Comparison of ENCODE assay signal across 9 cellular contexts in the genomic region with DNA sequence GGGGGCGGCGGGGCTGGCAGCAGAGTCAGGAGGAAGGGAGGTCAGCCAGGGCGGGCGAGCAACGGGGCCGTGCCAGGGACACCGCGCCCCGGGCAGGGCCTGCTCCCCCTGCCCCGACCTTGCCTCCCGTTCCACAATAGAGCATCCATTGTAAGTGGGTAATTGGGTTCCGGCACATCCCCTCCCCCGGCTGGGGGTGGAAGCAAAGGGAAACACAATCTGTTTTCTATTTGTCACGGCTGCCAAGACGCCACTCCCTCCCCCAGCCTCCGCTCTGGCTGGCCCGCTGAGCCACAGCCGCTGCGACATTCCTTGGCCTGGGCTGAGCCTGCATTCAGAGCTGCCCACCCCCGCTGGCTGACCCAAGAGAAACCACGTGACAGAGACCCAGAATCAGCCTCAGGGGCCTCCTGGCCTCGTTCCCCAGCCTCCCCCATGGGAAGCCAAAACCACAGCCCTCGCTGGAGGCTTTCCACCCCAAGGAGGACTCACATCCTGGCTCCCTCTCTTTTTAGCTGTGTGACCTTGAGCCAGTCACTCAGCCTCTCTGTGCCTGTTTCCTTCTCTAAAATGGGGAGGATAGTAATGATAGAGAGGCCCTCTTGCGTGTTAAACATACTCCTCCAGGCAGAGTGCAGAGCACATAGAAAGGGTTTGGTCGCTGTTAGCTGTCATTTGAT.
A peak's percentile ranks its signal among the peaks of the same experiment; 100 is the strongest.
DNase-seq lines count a peak whose midpoint lies in the region; ATAC-seq and TF ChIP-seq lines count a peak whose summit lies in the region.
"Had no signal": no experiment of that assay in that cellular context is flagged by ENCODE, and none has a peak within 500 bp of the region (broad histone marks: within the 10 kb centered on the region; RNA-seq: fewer than 3 reads in every experiment).

No MANE protein-coding gene starts in this region.

- no peaks in the 10 kb centered on the region for H3K79me2 ChIP-seq in SK-N-SH (ENCODE audit: insufficient read depth)

- no peaks in the 10 kb centered on the region for H3K9me3 ChIP-seq in SK-N-SH
- no peaks in the 10 kb centered on the region for H3K9me3 ChIP-seq in right lobe of liver

- CTCF ChIA-PET in SK-N-SH (lab: Yijun Ruan, JAX), result interaction anchor here (1.5 kb wide), 1 partner anchor 12 kb away, joined by 5 read pairs; no protein-coding TSS in a partner anchor
- CTCF ChIA-PET in activated CD8-positive, alpha-beta memory T cell treated with anti-CD3 and anti-CD28 coated beads, Interleukin-2, amount 10 ng/mL, durations not matched to agents 7 days and 5 days (lab: Charles Lee), result no interaction called here

- peaks cover 27 to 35% of the 10 kb centered on the region in 2 donors for H3K4me1 Mint-ChIP-seq in stimulated activated naive B cell treated with anti-CD40 and anti-IgM and Interleukin-4, amounts not matched to agents 10 μg/mL and 1 μg/mL and 100 μg/mL, for 72 hours
- peaks cover 6% of the 10 kb centered on the region for H3K4me1 Mint-ChIP-seq in activated CD8-positive, alpha-beta memory T cell treated with anti-CD3 and anti-CD28 coated beads, Interleukin-2, amount 10 ng/mL, durations not matched to agents 7 days and 5 days

- TF ChIP-seq RAD21 in SK-N-SH (IDR thresholded peaks at IDR 0.05; ENCODE audit: low read length), result peak; percentile 46

- no peaks in the 10 kb centered on the region for H3K9me3 Mint-ChIP-seq in stimulated activated naive B cell treated with anti-CD40 and anti-IgM and Interleukin-4, amounts not matched to agents 10 μg/mL and 1 μg/mL and 100 μg/mL, for 72 hours
- H3K9me3 Mint-ChIP-seq in activated CD8-positive, alpha-beta memory T cell treated with anti-CD3 and anti-CD28 coated beads, Interleukin-2, amount 10 ng/mL, durations not matched to agents 7 days and 5 days (ENCODE audit: low read depth), result no peaks in the 10 kb centered on the region
- H3K9me3 Mint-ChIP-seq: T-helper 1 cell treated with Interleukin-12 subunit alpha and Interleukin-12 subunit beta and Interleukin-4 antibody, amounts not matched to agents 30 μg/mL and 1 μg/mL, for 36 hours had no signal

- H2AFZ ChIP-seq in SK-N-SH (ENCODE audit: low read depth), result peak overlapping the region; percentile 82; the same call in 1 of the 2 replicates

- peak overlapping the region; percentile 84 for H3K27ac Mint-ChIP-seq in stimulated activated naive B cell treated with anti-CD40 and anti-IgM and Interleukin-4, amounts not matched to agents 10 μg/mL and 1 μg/mL and 100 μg/mL, for 72 hours
- no peak overlapping the region for H3K27ac Mint-ChIP-seq in activated CD8-positive, alpha-beta memory T cell treated with anti-CD3 and anti-CD28 coated beads, Interleukin-2, amount 10 ng/mL, durations not matched to agents 7 days and 5 days
- H3K27ac Mint-ChIP-seq: T-helper 1 cell treated with Interleukin-12 subunit alpha and Interleukin-12 subunit beta and Interleukin-4 antibody, amounts not matched to agents 30 μg/mL and 1 μg/mL, for 36 hours had no signal

- H3K27ac ChIP-seq in SK-N-SH (ENCODE audit: low read depth in 2 of 2, low read length in 1 of 2), result peak overlapping the region; percentile 83 to 94
- H3K27ac ChIP-seq in right lobe of liver, result peak overlapping the region; percentile 66 to 88 (median 70)

- H3K9ac ChIP-seq in SK-N-SH, result peak overlapping the region; percentile 50; the same call in 1 of the 2 replicates

- no peaks in the 10 kb centered on the region for H4K20me1 ChIP-seq in SK-N-SH (ENCODE audit: insufficient read depth)

- peaks cover 13 to 30% of the 10 kb centered on the region in 2 experiments; a peak in 3 of 4 replicates for H3K4me1 ChIP-seq in SK-N-SH (ENCODE audit: control insufficient read depth in 1 of 2, insufficient read depth in 2 of 2, low read depth in 1 of 2, low read length in 1 of 2)
- peaks cover 0 to 61% (median 29%) of the 10 kb centered on the region in 4 donors for H3K4me1 ChIP-seq in right lobe of liver

- no peaks in the 10 kb centered on the region for H3K27me3 ChIP-seq in SK-N-SH (ENCODE audit: insufficient read depth)
- no peaks in the 10 kb centered on the region for H3K27me3 ChIP-seq in right lobe of liver

- TF ChIP-seq CTCF in SK-N-SH (IDR thresholded peaks at IDR 0.05), result no peak
- no peak for TF ChIP-seq CTCF in right lobe of liver (IDR thresholded peaks at IDR 0.05)

- intact Hi-C loops in right lobe of liver (cut with DNase I), result no loop called here

- peaks cover 18% of the 10 kb centered on the region for H3F3A ChIP-seq in SK-N-SH (replicated peaks; ENCODE audit: insufficient read depth)

- H3K4me3 Mint-ChIP-seq in stimulated activated naive B cell treated with anti-CD40 and anti-IgM and Interleukin-4, amounts not matched to agents 10 μg/mL and 1 μg/mL and 100 μg/mL, for 72 hours, result peak overlapping the region; percentile 66 to 77
- H3K4me3 Mint-ChIP-seq in activated CD8-positive, alpha-beta memory T cell treated with anti-CD3 and anti-CD28 coated beads, Interleukin-2, amount 10 ng/mL, durations not matched to agents 7 days and 5 days, result no peak overlapping the region
- H3K4me3 Mint-ChIP-seq: T-helper 1 cell treated with Interleukin-12 subunit alpha and Interleukin-12 subunit beta and Interleukin-4 antibody, amounts not matched to agents 30 μg/mL and 1 μg/mL, for 36 hours had no signal

- H3K4me3 ChIP-seq in SK-N-SH (ENCODE audit: low read depth in 2 of 2, low read length in 1 of 2) (0 out of 4 replicates have a peak overlapping the region, but pooled peaks of 1 of the 2 experiments have one; percentile 17), right lobe of liver (peak overlapping the region in 1 of 3 donors; percentile 3)

- peak overlapping the region; percentile 53 for H3K4me2 ChIP-seq in SK-N-SH

- peaks cover 19 to 32% of the 10 kb centered on the region in 2 donors for H3K27me3 Mint-ChIP-seq in stimulated activated naive B cell treated with anti-CD40 and anti-IgM and Interleukin-4, amounts not matched to agents 10 μg/mL and 1 μg/mL and 100 μg/mL, for 72 hours
- peaks cover 56% of the 10 kb centered on the region for H3K27me3 Mint-ChIP-seq in activated CD8-positive, alpha-beta memory T cell treated with anti-CD3 and anti-CD28 coated beads, Interleukin-2, amount 10 ng/mL, durations not matched to agents 7 days and 5 days

- peaks cover 0 to 2% of the 10 kb centered on the region in 2 donors for H3K36me3 Mint-ChIP-seq in stimulated activated naive B cell treated with anti-CD40 and anti-IgM and Interleukin-4, amounts not matched to agents 10 μg/mL and 1 μg/mL and 100 μg/mL, for 72 hours
- no peaks in the 10 kb centered on the region for H3K36me3 Mint-ChIP-seq in activated CD8-positive, alpha-beta memory T cell treated with anti-CD3 and anti-CD28 coated beads, Interleukin-2, amount 10 ng/mL, durations not matched to agents 7 days and 5 days

- H3K36me3 ChIP-seq in SK-N-SH (replicated peaks in 1 of 2; ENCODE audit: control insufficient read depth in 1 of 2, insufficient read depth in 2 of 2, low read length in 1 of 2) (no peaks in the 10 kb centered on the region), right lobe of liver (no peaks in the 10 kb centered on the region)

- DNase-seq in GDM1 (lab: John Stamatoyannopoulos, UW) (peak; percentile 36), NCI-H1092 treated with DMSO at 0.1 percent for 48 hours (lab: John Stamatoyannopoulos, UW) (peak; percentile 79), SK-N-SH (peak; percentile 97), ecto neural progenitor cell (ENCODE audit: low spot score) (peak; percentile 96), right lobe of liver (peak; percentile 92 to 94 (median 93)), germinal center (ENCODE audit: low spot score) (no peak)
- DNase-seq in stimulated activated naive B cell treated with anti-CD40 and anti-IgM and Interleukin-4, amounts not matched to agents 10 μg/mL and 1 μg/mL and 100 μg/mL, for 72 hours, result no peak
- DNase-seq in activated CD8-positive, alpha-beta memory T cell treated with anti-CD3 and anti-CD28 coated beads, Interleukin-2, amount 10 ng/mL, durations not matched to agents 7 days and 5 days, result no peak

- no peak for TF ChIP-seq POLR2A in right lobe of liver (IDR thresholded peaks at IDR 0.05)

- 14% methylated on average over 16 of the region's 25 CpGs for WGBS in SK-N-SH (ENCODE audit: low lambda C conversion rate)
- 12% methylated on average over 6 of the region's 25 CpGs for WGBS in right lobe of liver (ENCODE audit: insufficient coverage, low coverage, low lambda C conversion rate, missing lambda C conversion rate)

- POLR2A ChIA-PET in SK-N-SH (lab: Yijun Ruan, JAX), result no interaction called here

- H3K9me2 ChIP-seq in SK-N-SH, result no peaks in the 10 kb centered on the region

- TF ChIP-seq EP300 in SK-N-SH (IDR thresholded peaks at IDR 0.05; ENCODE audit: borderline replicate concordance in 1 of 2, low read depth in 1 of 2, low read length in 1 of 2), result peak; percentile 85 to 92; a peak in 3 of 4 replicates

- peak; percentile 71 to 84 (median 81) for ATAC-seq in right lobe of liver
- ATAC-seq in stimulated activated naive B cell treated with anti-CD40 and anti-IgM and Interleukin-4, amounts not matched to agents 10 μg/mL and 1 μg/mL and 100 μg/mL, for 72 hours (replicated peaks), result peak; percentile 41 to 48
- no peak for ATAC-seq in activated CD8-positive, alpha-beta memory T cell treated with anti-CD3 and anti-CD28 coated beads, Interleukin-2, amount 10 ng/mL, durations not matched to agents 7 days and 5 days

TF ChIP-seq in SK-N-SH, 30 proteins besides CTCF, POLR2A, EP300 and RAD21 (continues in another document):
- TF ChIP-seq CHD2 (IDR thresholded peaks at IDR 0.05; ENCODE audit: low read length, partially characterized antibody), result peak; percentile 97
- 0 out of 2 replicates have a peak, but pooled peaks have one; percentile 45 for TF ChIP-seq FOXM1 (IDR thresholded peaks at IDR 0.05; ENCODE audit: low read depth)
- 0 out of 2 replicates have a peak, but pooled peaks have one; percentile 58 for TF ChIP-seq MXI1 (IDR thresholded peaks at IDR 0.05; ENCODE audit: low read depth, low read length)
- no peak; the same call in 1 of the 2 replicates for TF ChIP-seq SMC3 (IDR thresholded peaks at IDR 0.05; ENCODE audit: low read depth, low read length)
- TF ChIP-seq, protein P1, sequence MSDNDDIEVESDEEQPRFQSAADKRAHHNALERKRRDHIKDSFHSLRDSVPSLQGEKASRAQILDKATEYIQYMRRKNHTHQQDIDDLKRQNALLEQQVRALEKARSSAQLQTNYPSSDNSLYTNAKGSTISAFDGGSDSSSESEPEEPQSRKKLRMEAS (IDR thresholded peaks at IDR 0.05; ENCODE audit: low read depth), result peak; percentile 65; the same call in 1 of the 2 replicates
- TF ChIP-seq RXRA (IDR thresholded peaks at IDR 0.05; ENCODE audit: borderline replicate concordance, low read depth), result peak; percentile 88; the same call in 1 of the 2 replicates
- peak; percentile 86 for TF ChIP-seq NFIC (IDR thresholded peaks at IDR 0.05; ENCODE audit: borderline replicate concordance)
- peak; percentile 21; the same call in 1 of the 2 replicates for TF ChIP-seq FOSL2 (IDR thresholded peaks at IDR 0.05; ENCODE audit: borderline replicate concordance, low read depth)

Comparison
In these comparisons a context has a peak if more than half of its experiments do, and no peak if none do; other contexts are left out.
1. DNase-seq: peak in GDM1 (single experiment), NCI-H1092 treated with DMSO at 0.1 percent for 48 hours (single experiment), SK-N-SH (single experiment), ecto neural progenitor cell (single experiment) and right lobe of liver (3 of 3); none in stimulated activated naive B cell treated with anti-CD40 and anti-IgM and Interleukin-4, amounts not matched to agents 10 μg/mL and 1 μg/mL and 100 μg/mL, for 72 hours (single experiment), activated CD8-positive, alpha-beta memory T cell treated with anti-CD3 and anti-CD28 coated beads, Interleukin-2, amount 10 ng/mL, durations not matched to agents 7 days and 5 days (single experiment) and germinal center (single experiment).